Comparison of ENCODE assay signal across 8 cellular contexts in the genomic region with DNA sequence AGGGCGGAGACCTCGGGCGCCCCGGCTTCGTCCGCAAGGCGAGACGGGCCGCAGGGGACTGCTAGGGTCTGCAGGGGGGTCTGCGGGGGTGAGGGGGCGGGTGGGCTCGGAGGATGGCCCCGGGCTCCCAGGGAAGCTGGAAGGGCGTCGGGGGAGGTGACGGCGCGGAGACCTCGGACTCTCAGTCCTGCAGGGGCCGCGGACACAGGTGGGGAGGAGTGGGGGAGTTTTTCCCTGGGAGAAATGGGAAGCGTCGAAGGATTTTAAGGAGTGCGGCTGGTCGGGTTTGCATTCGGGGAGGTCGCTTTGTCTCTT. TPM values are rescaled to one million over a fixed set of nuclear protein-coding genes. Genes with fewer than 3 reads are reported as not detected.
DNase-seq lines count a peak whose midpoint lies in the region; ATAC-seq and TF ChIP-seq lines count a peak whose summit lies in the region.

No MANE protein-coding gene starts in this region.

- peaks cover 4 to 8% of the 10 kb centered on the region in 2 donors for H3K36me3 Mint-ChIP-seq in CD14-positive monocyte

- no peaks in the 10 kb centered on the region for H3K36me3 ChIP-seq in PC-9 (ENCODE audit: low read depth)
- H3K36me3 ChIP-seq in osteoblast (ENCODE audit: insufficient read depth, low read length) = no peaks in the 10 kb centered on the region

- CTCF ChIA-PET in PC-9 (lab: Charles Lee) = interaction anchor here (0.6 to 1.6 kb wide), 2 partner anchors 59 to 482 kb away, joined by 5 to 7 read pairs; no protein-coding TSS in a partner anchor

- no peaks in the 10 kb centered on the region; the same call in 1 of the 2 replicates for H3F3A ChIP-seq in PC-9 (ENCODE audit: insufficient read depth, low read depth)

- DNase-seq in CD14-positive monocyte (ENCODE audit: low spot score) = no peak
- DNase-seq in PC-9 = no peak
- DNase-seq in epithelial cell of esophagus (ENCODE audit: low read depth) = peak; percentile 24
- no peak for DNase-seq in osteoblast (ENCODE audit: insufficient read length, low spot score, missing footprints)
- no peak for DNase-seq in G401 (ENCODE audit: low spot score)
- no peak for DNase-seq in stimulated activated CD4-positive, alpha-beta T cell treated with anti-CD3 and anti-CD28 coated beads, Interleukin-15, amount 100 ng/mL, for 24 hours
- DNase-seq in HK-2 (ENCODE audit: unreplicated experiment) = no peak

- peak overlapping the region in 3 of 7 donors; percentile 24 to 51 (median 40) for H3K27ac Mint-ChIP-seq in CD14-positive monocyte

- H3K4me1 ChIP-seq in PC-9 (replicated peaks; ENCODE audit: insufficient read depth) (0 out of 2 replicates have a peak, but pooled peaks cover 7% of the 10 kb centered on the region), osteoblast (ENCODE audit: insufficient read depth, low read length) (peaks cover 3% of the 10 kb centered on the region)

- H2AFZ ChIP-seq in PC-9 (no peak overlapping the region), osteoblast (ENCODE audit: low read length) (peak overlapping the region; percentile 50)

- H3K27me3 Mint-ChIP-seq in CD14-positive monocyte (ENCODE audit: low read depth in 3 of 3) = peaks cover 34 to 53% (median 45%) of the 10 kb centered on the region in 3 donors

- no TSS peak for BruUV-seq in PC-9 (replicated peaks; lab: Mats Ljungman, UMichigan)

- in situ Hi-C loops in G401 (cut with HindIII; ENCODE audit: low sequenced_read_pairs) = loop anchor here (10.0 kb wide), 1 partner anchor 108 kb away; no protein-coding TSS in a partner anchor

- H3K9me3 ChIP-seq in PC-9 (ENCODE audit: insufficient read depth, low read depth) (no peaks in the 10 kb centered on the region), osteoblast (ENCODE audit: low read depth, low read length) (no peaks in the 10 kb centered on the region)

- H3K4me3 Mint-ChIP-seq in CD14-positive monocyte = peak overlapping the region; percentile 72 to 89

- H3K27me3 ChIP-seq in PC-9 (ENCODE audit: insufficient read depth, low read depth) (no peaks in the 10 kb centered on the region), osteoblast (ENCODE audit: insufficient read depth, low read length) (no peaks in the 10 kb centered on the region)

- H3K4me3 ChIP-seq in PC-9 (no peak overlapping the region; the same call in 1 of the 2 replicates), epithelial cell of esophagus (ENCODE audit: low read length) (peak overlapping the region; percentile 51), osteoblast (ENCODE audit: insufficient read depth, low read length) (peak overlapping the region; percentile 62)

- intact Hi-C loops in CD14-positive monocyte (cut with micrococcal nuclease) (loop anchor here (1.0 to 2.0 kb wide), 3 partner anchors 32 to 59 kb away; partner anchors contain the start of gene AKT1 (in 1 of the 2)), PC-9 (cut with micrococcal nuclease; ENCODE audit: unreplicated experiment) (loop anchor here (1.0 kb wide), 1 partner anchor 59 kb away; no protein-coding TSS in a partner anchor)

- peaks cover 7 to 21% (median 13%) of the 10 kb centered on the region in 7 donors for H3K9me3 Mint-ChIP-seq in CD14-positive monocyte

- no peaks in the 10 kb centered on the region for H3K79me2 ChIP-seq in PC-9 (ENCODE audit: low read depth)
- H3K79me2 ChIP-seq in osteoblast (ENCODE audit: insufficient read depth, low read length) = no peaks in the 10 kb centered on the region

- ATAC-seq in esophagus mucosa = no peak

- no peaks in the 10 kb centered on the region for H3K9me2 ChIP-seq in PC-9 (ENCODE audit: insufficient read depth)

- TF ChIP-seq CTCF in CD14-positive monocyte (IDR thresholded peaks at IDR 0.05) = no peak
- no peak for TF ChIP-seq CTCF in PC-9 (conservative IDR thresholded peaks at IDR 0.05)
- no peak for TF ChIP-seq CTCF in epithelial cell of esophagus (IDR thresholded peaks at IDR 0.05; ENCODE audit: insufficient read depth, low read depth, low read length, missing control alignments)
- TF ChIP-seq CTCF in osteoblast (IDR thresholded peaks at IDR 0.05; ENCODE audit: extremely low read depth, low read depth, low read length) = no peak

- no peak overlapping the region for H3K27ac ChIP-seq in PC-9
- no peak overlapping the region for H3K27ac ChIP-seq in osteoblast (ENCODE audit: low read depth, low read length)

- peaks cover 23% of the 10 kb centered on the region for H3K4me1 Mint-ChIP-seq in CD14-positive monocyte

- H3K4me2 ChIP-seq in PC-9 (peak overlapping the region; percentile 60), osteoblast (ENCODE audit: insufficient read depth, low read length) (peak overlapping the region; percentile 78)

- H4K20me1 ChIP-seq in PC-9 (ENCODE audit: insufficient read depth) (no peaks in the 10 kb centered on the region), osteoblast (ENCODE audit: insufficient read depth, low read length) (no peaks in the 10 kb centered on the region)

- POLR2A ChIA-PET in PC-9 (lab: Charles Lee; ENCODE audit: unreplicated experiment) = interaction anchor here (0.6 kb wide), 1 partner anchor 38 kb away, joined by 10 read pairs; no protein-coding TSS in a partner anchor

RNA-seq across cellular contexts. Expression of gene ZBTB42, which starts 25.9 kb away (rescaled TPM):
- polyA plus RNA-seq in CD14-positive monocyte = under 1 TPM; 0.49 to 0.68 TPM
- total RNA-seq in PC-9 (2021) (4.2 and 6.1 TPM in 2 replicates), osteoblast (2.9 TPM in 2 replicates), esophagus mucosa (6.4 TPM)
- total RNA-seq in G401 (2014; rRNA removed; shearing (Covaris generic)) = 14.3 and 25.3 TPM in 2 replicates

RNA-seq across cellular contexts. Expression of gene AKT1, which starts 31.3 kb away (rescaled TPM):
- 10 to 100 TPM in 1 of 2 donors, 1 to 10 TPM in 1; 7.2 to 26.4 TPM for polyA plus RNA-seq in CD14-positive monocyte
- 107 and 144 TPM in 2 replicates for total RNA-seq in PC-9 (2021)
- 156 and 188 TPM in 2 replicates for total RNA-seq in osteoblast
- 220 and 224 TPM in 2 replicates for total RNA-seq in G401 (2014; rRNA removed; shearing (Covaris generic))
- total RNA-seq in esophagus mucosa = 57.3 TPM

RNA-seq across cellular contexts. Expression of gene CEP170B, which starts 38.3 kb away (rescaled TPM):
- not detected for polyA plus RNA-seq in CD14-positive monocyte
- 25.7 and 26.4 TPM in 2 replicates for total RNA-seq in PC-9 (2021)
- 17.1 and 21.0 TPM in 2 replicates for total RNA-seq in osteoblast
- 10.6 and 14.4 TPM in 2 replicates for total RNA-seq in G401 (2014; rRNA removed; shearing (Covaris generic))
- 28.1 TPM for total RNA-seq in esophagus mucosa
